In genomic region chr18:22504251-22504650, GRCh38 we compare ENCODE assay signal across 1 cellular context.
TF ChIP-seq lines count a peak whose summit lies in the region.

No MANE protein-coding gene starts in this region.

TF ChIP-seq in HepG2, 621 proteins besides CTCF, POLR2A, EP300 and RAD21 (continued from another document):
- no peak for TF ChIP-seq ATF7 (IDR thresholded peaks at IDR 0.05)
- no peak for TF ChIP-seq ATF7 (CRISPR knock-in tag; IDR thresholded peaks at IDR 0.05)
- TF ChIP-seq ATM (IDR thresholded peaks at IDR 0.05; ENCODE audit: borderline replicate concordance): no peak
- no peak for TF ChIP-seq ZNF883 (CRISPR knock-in tag; IDR thresholded peaks at IDR 0.05; ENCODE audit: not compliant biosample characterization)
- TF ChIP-seq ZNF607 (CRISPR knock-in tag; IDR thresholded peaks at IDR 0.05; ENCODE audit: borderline replicate concordance): no peak
- no peak for TF ChIP-seq KLF9 (CRISPR knock-in tag; IDR thresholded peaks at IDR 0.05; ENCODE audit: low read depth)
